27 cellular contexts compared by ENCODE assay signal in the genomic region with DNA sequence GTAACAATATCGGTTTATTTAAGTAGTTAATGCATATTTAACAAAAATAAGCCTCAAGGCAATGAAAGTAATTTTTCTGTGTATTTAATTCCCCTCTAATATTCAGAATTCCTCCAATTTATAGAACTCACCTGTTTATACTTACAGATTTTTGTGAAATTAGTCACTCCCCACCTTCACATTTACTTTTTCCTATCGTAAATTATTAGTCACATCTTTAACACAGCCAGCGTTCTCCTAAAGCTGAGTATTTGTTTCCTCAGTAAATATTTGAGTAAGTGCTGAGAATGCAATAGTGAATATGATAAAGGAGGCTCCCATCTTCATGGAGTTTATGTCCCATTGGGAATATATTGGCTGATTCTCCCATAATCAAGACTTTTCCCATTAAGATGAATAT.
"Had no signal": no experiment of that assay in that cellular context is flagged by ENCODE, and none has a peak within 500 bp of the region (broad histone marks: within the 10 kb centered on the region; RNA-seq: fewer than 3 reads in every experiment).

No MANE protein-coding gene starts in this region.

- H3K27ac ChIP-seq: adrenal gland, SJCRH30, VCaP had no signal

- H3K27ac Mint-ChIP-seq: activated CD4-positive, alpha-beta memory T cell treated with anti-CD3 and anti-CD28 coated beads, Interleukin-2, amount 10 ng/mL, durations not matched to agents 7 days and 5 days; activated CD4-positive, alpha-beta T cell treated with anti-CD3 and anti-CD28 coated beads for 36 hours; activated naive CD4-positive, alpha-beta T cell treated with anti-CD3 and anti-CD28 coated beads, Interleukin-2, amount 10 ng/mL, durations not matched to agents 7 days and 5 days; activated naive CD8-positive, alpha-beta T cell treated with anti-CD3 and anti-CD28 coated beads, Interleukin-2, amount 10 ng/mL, durations not matched to agents 7 days and 5 days; activated T-helper 17 cell treated with anti-CD3 and anti-CD28 coated beads, Interleukin-2, amount 50 U/mL, for 72 hours had no signal

- H3K4me1 Mint-ChIP-seq: activated CD4-positive, alpha-beta memory T cell treated with anti-CD3 and anti-CD28 coated beads, Interleukin-2, amount 10 ng/mL, durations not matched to agents 7 days and 5 days; activated CD4-positive, alpha-beta T cell treated with anti-CD3 and anti-CD28 coated beads for 36 hours; activated naive CD4-positive, alpha-beta T cell treated with anti-CD3 and anti-CD28 coated beads, Interleukin-2, amount 10 ng/mL, durations not matched to agents 7 days and 5 days; activated naive CD8-positive, alpha-beta T cell treated with anti-CD3 and anti-CD28 coated beads, Interleukin-2, amount 10 ng/mL, durations not matched to agents 7 days and 5 days; activated T-helper 17 cell treated with anti-CD3 and anti-CD28 coated beads, Interleukin-2, amount 50 U/mL, for 72 hours had no signal

- ATAC-seq: activated CD4-positive, alpha-beta T cell treated with anti-CD3 and anti-CD28 coated beads for 36 hours; activated T-helper 17 cell treated with anti-CD3 and anti-CD28 coated beads, Interleukin-2, amount 50 U/mL, for 72 hours; K562 had no signal

- H3K4me3 ChIP-seq: adrenal gland, K562, SJCRH30 had no signal

- H3K9me3 Mint-ChIP-seq: activated CD4-positive, alpha-beta memory T cell treated with anti-CD3 and anti-CD28 coated beads, Interleukin-2, amount 10 ng/mL, durations not matched to agents 7 days and 5 days; activated naive CD4-positive, alpha-beta T cell treated with anti-CD3 and anti-CD28 coated beads, Interleukin-2, amount 10 ng/mL, durations not matched to agents 7 days and 5 days; activated naive CD8-positive, alpha-beta T cell treated with anti-CD3 and anti-CD28 coated beads, Interleukin-2, amount 10 ng/mL, durations not matched to agents 7 days and 5 days; activated T-helper 17 cell treated with anti-CD3 and anti-CD28 coated beads, Interleukin-2, amount 50 U/mL, for 72 hours had no signal

- H3K4me1 ChIP-seq: adrenal gland, SJCRH30 had no signal

- H3K4me3 Mint-ChIP-seq: activated CD4-positive, alpha-beta memory T cell treated with anti-CD3 and anti-CD28 coated beads, Interleukin-2, amount 10 ng/mL, durations not matched to agents 7 days and 5 days; activated CD4-positive, alpha-beta T cell treated with anti-CD3 and anti-CD28 coated beads for 36 hours; activated naive CD4-positive, alpha-beta T cell treated with anti-CD3 and anti-CD28 coated beads, Interleukin-2, amount 10 ng/mL, durations not matched to agents 7 days and 5 days; activated naive CD8-positive, alpha-beta T cell treated with anti-CD3 and anti-CD28 coated beads, Interleukin-2, amount 10 ng/mL, durations not matched to agents 7 days and 5 days; activated T-helper 17 cell treated with anti-CD3 and anti-CD28 coated beads, Interleukin-2, amount 50 U/mL, for 72 hours had no signal

- H3K27me3 Mint-ChIP-seq: activated naive CD4-positive, alpha-beta T cell treated with anti-CD3 and anti-CD28 coated beads, Interleukin-2, amount 10 ng/mL, durations not matched to agents 7 days and 5 days; activated T-helper 17 cell treated with anti-CD3 and anti-CD28 coated beads, Interleukin-2, amount 50 U/mL, for 72 hours had no signal

- H3K36me3 Mint-ChIP-seq: activated naive CD4-positive, alpha-beta T cell treated with anti-CD3 and anti-CD28 coated beads, Interleukin-2, amount 10 ng/mL, durations not matched to agents 7 days and 5 days; activated naive CD8-positive, alpha-beta T cell treated with anti-CD3 and anti-CD28 coated beads, Interleukin-2, amount 10 ng/mL, durations not matched to agents 7 days and 5 days had no signal

- DNase-seq: activated CD4-positive, alpha-beta memory T cell treated with anti-CD3 and anti-CD28 coated beads, Interleukin-2, amount 10 ng/mL, durations not matched to agents 7 days and 5 days; activated CD4-positive, alpha-beta T cell treated with anti-CD3 and anti-CD28 coated beads for 36 hours; activated CD4-positive, alpha-beta T cell treated with anti-CD3 and anti-CD28 coated beads, Interleukin-2, amount 50 U/mL, for 1 hour; activated gamma-delta T cell; activated naive CD4-positive, alpha-beta T cell treated with anti-CD3 and anti-CD28 coated beads, Interleukin-2, amount 10 ng/mL, durations not matched to agents 7 days and 5 days; activated naive CD8-positive, alpha-beta T cell treated with anti-CD3 and anti-CD28 coated beads, Interleukin-2, amount 10 ng/mL, durations not matched to agents 7 days and 5 days; activated T-cell treated with anti-CD3 and anti-CD28 coated beads for 4 hours; activated T-cell treated with anti-CD3 and anti-CD28 coated beads, Interleukin-2, amount 50 U/mL, for 48 hours; adrenal gland; anterior cingulate cortex; central memory CD4-positive, alpha-beta T cell; Karpas-422; NCI-H1105; NCI-H1436; NCI-H1694 treated with DMSO at 0.1 percent for 48 hours; NCI-H2029 treated with DMSO at 0.1 percent for 48 hours; NCI-H345; NCI-H510A; NCI-H526 treated with DMSO at 0.1 percent for 48 hours; NCI-H82; Right ventricle myocardium superior; SJCRH30; SK-N-SH; T-helper 1 cell had no signal
